In the genomic region with DNA sequence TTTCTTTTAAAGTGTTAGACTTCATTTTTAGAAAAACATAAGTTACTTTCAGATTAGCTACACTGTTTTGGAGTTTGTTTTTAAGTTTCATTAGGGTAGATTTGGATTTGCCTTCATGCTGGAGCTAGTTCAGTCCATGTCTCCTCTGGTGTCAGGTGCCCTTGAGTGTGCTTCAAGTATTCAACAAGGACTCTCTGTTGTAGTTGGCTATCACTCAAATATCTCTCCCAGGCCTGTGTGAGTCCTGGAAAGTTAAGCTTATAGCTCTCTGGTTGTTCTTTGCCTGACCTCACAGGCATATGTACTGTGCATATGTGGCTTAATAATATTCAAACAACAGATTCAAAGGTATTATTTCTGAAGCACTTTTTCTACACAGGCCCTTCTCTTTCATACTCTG, we compare ENCODE assay signal across 1 cellular context.
TF ChIP-seq lines count a peak whose summit lies in the region.

No MANE protein-coding gene starts in this region.

TF ChIP-seq in endothelial cell of umbilical vein, 7 proteins besides CTCF, POLR2A, EP300 and RAD21 (continued from another document):
- TF ChIP-seq, protein P1, sequence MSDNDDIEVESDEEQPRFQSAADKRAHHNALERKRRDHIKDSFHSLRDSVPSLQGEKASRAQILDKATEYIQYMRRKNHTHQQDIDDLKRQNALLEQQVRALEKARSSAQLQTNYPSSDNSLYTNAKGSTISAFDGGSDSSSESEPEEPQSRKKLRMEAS (IDR thresholded peaks at IDR 0.05; ENCODE audit: insufficient read depth, insufficient read length): no peak
- no peak for TF ChIP-seq MYC (IDR thresholded peaks at IDR 0.05; ENCODE audit: low read depth, low read length)
- TF ChIP-seq EZH2 (IDR thresholded peaks at IDR 0.05; ENCODE audit: borderline replicate concordance, low read depth, low read length, severe bottlenecking): no peak
- no peak for TF ChIP-seq JUN (IDR thresholded peaks at IDR 0.05; ENCODE audit: borderline replicate concordance, insufficient read depth, insufficient read length, low read depth)
